In genomic region chr3:85524104-85524503, GRCh38 we compare ENCODE assay signal across 28 cellular contexts.
"Had no signal": no experiment of that assay in that cellular context is flagged by ENCODE, and none has a peak within 500 bp of the region (broad histone marks: within the 10 kb centered on the region; RNA-seq: fewer than 3 reads in every experiment).

No MANE protein-coding gene starts in this region.

- H3K4me1 ChIP-seq: ascending aorta had no signal

- FAIRE-seq: bronchial epithelial cell, TTC549 had no signal

- H3K36me3 ChIP-seq: ascending aorta, cardiac muscle cell had no signal

- H3K27ac ChIP-seq: ascending aorta, cardiac muscle cell, VCaP had no signal

- ATAC-seq: activated CD8-positive, alpha-beta T cell treated with anti-CD3 and anti-CD28 coated beads for 36 hours; activated naive CD8-positive, alpha-beta T cell treated with anti-CD3 and anti-CD28 coated beads, Interleukin-2, amount 50 U/mL, for 24 hours had no signal

- H3K9me3 ChIP-seq: ascending aorta had no signal

- DNase-seq: activated B cell treated with CpG ODN at 0.5 μM for 24 hours; activated CD4-positive, alpha-beta memory T cell treated with anti-CD3 and anti-CD28 coated beads for 36 hours; activated CD4-positive, alpha-beta T cell treated with anti-CD3 and anti-CD28 coated beads for 4 hours; activated CD4-positive, alpha-beta T cell treated with anti-CD3 and anti-CD28 coated beads, Interleukin-2, amount 10 ng/mL, durations not matched to agents 24 days and 14 days; activated CD4-positive, alpha-beta T cell treated with anti-CD3 and anti-CD28 coated beads, Interleukin-2, amount 50 U/mL, for 1 hour; activated CD4-positive, alpha-beta T cell treated with anti-CD3 and anti-CD28 coated beads, Interleukin-2, amount 50 U/mL, for 4 hours; activated CD4-positive, CD25-positive, alpha-beta regulatory T cell treated with anti-CD3 and anti-CD28 coated beads, Interleukin-2, amount 50 U/mL, for 72 hours; activated CD8-positive, alpha-beta memory T cell treated with anti-CD3 and anti-CD28 coated beads, Interleukin-2, amount 50 U/mL, for 4 hours; activated CD8-positive, alpha-beta T cell treated with anti-CD3 and anti-CD28 coated beads for 36 hours; activated effector memory CD4-positive, alpha-beta T cell treated with Interleukin-2 at 50 U/mL for 16 hours; activated gamma-delta T cell; activated naive CD4-positive, alpha-beta T cell treated with anti-CD3 and anti-CD28 coated beads, Interleukin-2, amount 10 ng/mL, durations not matched to agents 7 days and 5 days; activated naive CD4-positive, alpha-beta T cell treated with Interleukin-2 at 50 U/mL for 16 hours; activated naive CD8-positive, alpha-beta T cell treated with anti-CD3 and anti-CD28 coated beads, Interleukin-2, amount 10 ng/mL, durations not matched to agents 7 days and 5 days; activated naive CD8-positive, alpha-beta T cell treated with anti-CD3 and anti-CD28 coated beads, Interleukin-2, amount 50 U/mL, for 24 hours; activated T-cell treated with anti-CD3 and anti-CD28 coated beads, Interleukin-2, amount 50 U/mL, for 24 hours; activated T-cell treated with anti-CD3 and anti-CD28 coated beads, Interleukin-2, amount 50 U/mL, for 48 hours; amygdala; anterior cingulate cortex; cerebellar nuclear complex; T-helper 1 cell; T-helper 2 cell; T-helper 9 cell had no signal

- H3K4me3 ChIP-seq: ascending aorta, cardiac muscle cell had no signal
